In the genomic region with DNA sequence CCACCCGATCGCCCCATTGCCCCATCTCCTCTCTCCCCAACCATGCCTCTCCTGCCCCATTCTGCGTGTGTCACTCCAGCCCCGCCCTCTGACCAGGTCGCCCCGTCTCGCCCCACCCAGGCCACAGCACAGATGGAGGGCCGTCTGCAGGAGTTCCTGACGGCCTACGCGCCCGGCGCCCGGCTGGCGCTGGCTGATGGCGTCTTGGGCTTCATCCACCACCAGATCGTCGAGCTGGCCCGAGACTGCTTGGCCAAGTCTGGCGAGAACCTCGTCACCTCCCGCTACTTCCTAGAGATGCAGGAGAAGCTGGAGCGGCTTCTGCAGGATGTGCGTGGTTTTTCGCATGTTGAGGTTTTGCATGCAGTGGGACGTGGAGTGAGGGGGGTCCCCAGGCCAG, we compare ENCODE assay signal across 23 cellular contexts. TPM values are rescaled to one million over a fixed set of nuclear protein-coding genes. Genes with fewer than 3 reads are reported as not detected.
A peak's percentile ranks its signal among the peaks of the same experiment; 100 is the strongest.
DNase-seq lines count a peak whose midpoint lies in the region; ATAC-seq and TF ChIP-seq lines count a peak whose summit lies in the region.
"Had no signal": no experiment of that assay in that cellular context is flagged by ENCODE, and none has a peak within 500 bp of the region (broad histone marks: within the 10 kb centered on the region; RNA-seq: fewer than 3 reads in every experiment).

No MANE protein-coding gene starts in this region.

- H3K27ac ChIP-seq in angular gyrus (ENCODE audit: low read depth, low read length) (peak overlapping the region; percentile 38), neuronal stem cell (replicated peaks; ENCODE audit: low read length) (no peak overlapping the region)

- H4K91ac ChIP-seq in neuronal stem cell (ENCODE audit: low read depth, low read length, poor library complexity), result no peak overlapping the region

- ATAC-seq in activated naive CD4-positive, alpha-beta T cell treated with anti-CD3 and anti-CD28 coated beads, Interleukin-2, amount 50 U/mL, for 72 hours, result no peak
- peak; percentile 17 for ATAC-seq in left ventricle myocardium superior
- ATAC-seq in GM21528 (IDR thresholded peaks at IDR 0.05; ENCODE audit: low FRiP score, unreplicated experiment), result no peak
- ATAC-seq: PC-3 had no signal

- peaks cover 6 to 7% of the 10 kb centered on the region in 2 donors for H3K4me1 ChIP-seq in neuronal stem cell (ENCODE audit: control insufficient read depth in 2 of 2, insufficient read depth in 1 of 2, low read depth in 1 of 2, low read length in 2 of 2)
- H3K4me1 ChIP-seq: BE2C had no signal

- H3K27me3 ChIP-seq in neuronal stem cell (ENCODE audit: control insufficient read depth in 3 of 3, insufficient read depth in 3 of 3, low read depth in 1 of 3, low read length in 3 of 3), result no peaks in the 10 kb centered on the region
- H3K27me3 ChIP-seq: BE2C had no signal

- no peak overlapping the region for H3K4me3 ChIP-seq in neuronal stem cell (ENCODE audit: low read length in 2 of 2)
- H3K4me3 ChIP-seq in lower leg skin (ENCODE audit: low read depth, poor library complexity, severe bottlenecking), result no peak overlapping the region

- H3K27ac Mint-ChIP-seq in activated naive CD4-positive, alpha-beta T cell treated with anti-CD3 and anti-CD28 coated beads, Interleukin-2, amount 50 U/mL, for 72 hours, result peak overlapping the region; percentile 57 to 84
- H3K27ac Mint-ChIP-seq: CD4-positive, alpha-beta T cell; H9; IgD-negative memory B cell had no signal

- H3K36me3 ChIP-seq in neuronal stem cell (replicated peaks in 1 of 2; ENCODE audit: control insufficient read depth in 2 of 2, insufficient read depth in 2 of 2, low read length in 2 of 2), result peaks cover 17 to 48% of the 10 kb centered on the region in 2 donors

- no peak overlapping the region for H3K23ac ChIP-seq in neuronal stem cell (ENCODE audit: low read depth, low read length, poor library complexity)

- H3K4me2 ChIP-seq in neuronal stem cell (ENCODE audit: insufficient read depth, low read length, poor library complexity, severe bottlenecking), result no peak overlapping the region

- no peaks in the 10 kb centered on the region for H3K9me3 ChIP-seq in neuronal stem cell (replicated peaks in 1 of 2; ENCODE audit: control insufficient read depth in 2 of 2, insufficient read depth in 1 of 2, low read depth in 1 of 2, low read length in 2 of 2)
- H3K9me3 ChIP-seq: BE2C had no signal

- no peak for TF ChIP-seq POLR2A in lower leg skin (IDR thresholded peaks at IDR 0.05)

- no peak overlapping the region for H2AFZ ChIP-seq in neuronal stem cell (ENCODE audit: low read length)

- H4K8ac ChIP-seq in neuronal stem cell (ENCODE audit: low read depth, low read length), result no peak overlapping the region

- peak overlapping the region; percentile 50 for H3K9ac ChIP-seq in neuronal stem cell (ENCODE audit: low read depth, low read length, poor library complexity)

- WGBS in neuronal stem cell (ENCODE audit: extremely low coverage in 2 of 2, insufficient read length in 2 of 2, insufficient replicate concordance in 1 of 2), 2 donors, result no CpG with 5 or more reads among the region's 26 CpGs
- 81 to 85% methylated on average over 19 to 26 of the region's 26 CpGs for WGBS in lower leg skin, 2 donors

- no peak overlapping the region for H3K14ac ChIP-seq in neuronal stem cell (ENCODE audit: low read length)

- no peak overlapping the region for H2BK5ac ChIP-seq in neuronal stem cell (ENCODE audit: low read length)

- no peak for TF ChIP-seq CTCF in lower leg skin (IDR thresholded peaks at IDR 0.05)

- H2BK12ac ChIP-seq in neuronal stem cell (ENCODE audit: low read length), result no peak overlapping the region

- DNase-seq in activated naive CD4-positive, alpha-beta T cell treated with anti-CD3 and anti-CD28 coated beads, Interleukin-2, amount 50 U/mL, for 72 hours (ENCODE audit: low spot score in 2 of 2), result no peak
- no peak for DNase-seq in activated naive CD4-positive, alpha-beta T cell (lab: John Stamatoyannopoulos, UW)
- DNase-seq in left ventricle myocardium superior (no peak), neuronal stem cell (ENCODE audit: low spot score) (no peak), NCI-H774 (lab: John Stamatoyannopoulos, UW) (no peak), lower leg skin (ENCODE audit: low spot score in 2 of 2) (no peak)
- DNase-seq: 8988T; BE2C; Calu3; CD4-positive, alpha-beta T cell; DMS53; H9; Kasumi-1; NCI-H1417; NCI-H1930; NCI-H2171; NCI-H446; NCI-H69; NK-92 treated with Interleukin-12 subunit alpha and Interleukin-12 subunit beta, amount 100 ng/mL, for 24 hours; PC-3 had no signal

- H3K79me1 ChIP-seq in neuronal stem cell (ENCODE audit: low read depth, low read length), result peaks cover 6% of the 10 kb centered on the region

- H2AK5ac ChIP-seq in neuronal stem cell (ENCODE audit: low read depth, low read length), result no peak overlapping the region

- peak overlapping the region; percentile 48 for H3K18ac ChIP-seq in neuronal stem cell (ENCODE audit: low read length)

- no peaks in the 10 kb centered on the region for H3K9me3 Mint-ChIP-seq in activated naive CD4-positive, alpha-beta T cell treated with anti-CD3 and anti-CD28 coated beads, Interleukin-2, amount 50 U/mL, for 72 hours
- H3K9me3 Mint-ChIP-seq: CD4-positive, alpha-beta T cell; H9; IgD-negative memory B cell had no signal

- H3K4ac ChIP-seq in neuronal stem cell (ENCODE audit: low read length), result no peak overlapping the region

- H2BK120ac ChIP-seq in neuronal stem cell (ENCODE audit: low read depth, low read length), result no peak overlapping the region

- peak overlapping the region; percentile 58 for H2BK15ac ChIP-seq in neuronal stem cell (ENCODE audit: low read length)

- peaks cover 4 to 5% of the 10 kb centered on the region in 2 donors for H3K36me3 Mint-ChIP-seq in activated naive CD4-positive, alpha-beta T cell treated with anti-CD3 and anti-CD28 coated beads, Interleukin-2, amount 50 U/mL, for 72 hours

- intact Hi-C loops in left ventricle myocardium superior (cut with micrococcal nuclease) (no loop called here), lower leg skin (cut with DNase I; ENCODE audit: low total_unique reads) (no loop called here)

RNA-seq across cellular contexts. Expression of a gene that starts 26.2 kb away (rescaled TPM):
- 10 to 100 TPM; 19.5 to 54.6 TPM for total RNA-seq in activated naive CD4-positive, alpha-beta T cell treated with anti-CD3 and anti-CD28 coated beads, Interleukin-2, amount 50 U/mL, for 72 hours
- 5.6 TPM for total RNA-seq in left ventricle myocardium superior
- 3.8 TPM for polyA plus RNA-seq in neuronal stem cell (2013, experiment 1 of 2)
- 4.1 TPM for polyA plus RNA-seq in neuronal stem cell (2013, experiment 2 of 2)
- total RNA-seq in lower leg skin, result 10 to 100 TPM; 12.9 to 19.8 (median 17.0) TPM

RNA-seq across cellular contexts. Expression of a gene that starts 29.1 kb away (rescaled TPM):
- 10 to 100 TPM; 13.6 to 18.3 TPM for total RNA-seq in activated naive CD4-positive, alpha-beta T cell treated with anti-CD3 and anti-CD28 coated beads, Interleukin-2, amount 50 U/mL, for 72 hours
- total RNA-seq in left ventricle myocardium superior (29.6 TPM), lower leg skin (10 to 100 TPM in 3 of 4 donors, 1 to 10 TPM in 1; 8.3 to 39.4 (median 32.2) TPM)
- 52.3 TPM for polyA plus RNA-seq in neuronal stem cell (2013, experiment 1 of 2)
- polyA plus RNA-seq in neuronal stem cell (2013, experiment 2 of 2), result 51.8 TPM

RNA-seq across cellular contexts. Expression of a gene that starts 37.1 kb away (rescaled TPM):
- 10 to 100 TPM; 14.6 to 25.0 TPM for total RNA-seq in activated naive CD4-positive, alpha-beta T cell treated with anti-CD3 and anti-CD28 coated beads, Interleukin-2, amount 50 U/mL, for 72 hours
- total RNA-seq in left ventricle myocardium superior (0.94 TPM), lower leg skin (under 1 TPM in 2 of 4 donors, not detected in 2; 0.34 to 0.58 TPM)
- not detected for polyA plus RNA-seq in neuronal stem cell (2013, experiment 1 of 2)
- polyA plus RNA-seq in neuronal stem cell (2013, experiment 2 of 2), result not detected
- total RNA-seq: Calu3, H9, PC-3 had no signal

RNA-seq across cellular contexts. Expression of a gene that starts 49.8 kb away (rescaled TPM):
- 10 to 100 TPM; 28.0 to 65.3 TPM for total RNA-seq in activated naive CD4-positive, alpha-beta T cell treated with anti-CD3 and anti-CD28 coated beads, Interleukin-2, amount 50 U/mL, for 72 hours
- total RNA-seq in left ventricle myocardium superior, result 20.6 TPM
- 0.79 TPM for polyA plus RNA-seq in neuronal stem cell (2013, experiment 1 of 2)
- polyA plus RNA-seq in neuronal stem cell (2013, experiment 2 of 2), result 0.73 TPM
- total RNA-seq in lower leg skin, result 100 to 1,000 TPM in 2 of 4 donors, 10 to 100 TPM in 2; 39.1 to 214 (median 98.3) TPM
